Comparison of ENCODE assay signal across 10 cellular contexts in the genomic region with DNA sequence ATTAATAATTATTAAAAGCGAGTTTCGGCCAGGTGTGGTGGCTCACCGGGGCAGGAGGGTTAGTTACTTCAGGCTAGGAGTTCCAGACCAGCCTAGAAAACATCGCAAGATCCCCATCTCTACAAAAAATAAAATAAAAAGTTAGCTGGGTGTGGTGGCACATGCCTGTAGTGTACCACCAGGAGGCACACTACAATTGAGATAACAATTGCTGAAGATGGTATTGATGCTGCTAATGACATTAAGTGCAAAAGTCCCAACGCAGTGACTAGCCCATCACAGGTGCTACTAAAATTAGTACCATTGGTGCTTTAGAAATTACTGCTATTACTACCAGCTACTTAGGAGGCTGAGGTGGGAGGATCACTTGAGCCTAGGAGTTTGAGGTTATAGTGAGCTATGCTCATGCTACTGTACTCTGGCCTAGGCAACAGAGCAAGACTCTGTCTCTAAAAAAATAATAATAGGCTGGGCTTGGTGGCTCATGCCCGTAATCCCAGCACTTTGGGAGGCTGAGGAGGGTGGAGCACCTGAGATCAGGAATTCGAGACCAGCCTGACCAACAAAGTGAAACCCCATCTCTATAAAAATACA.
DNase-seq lines count a peak whose midpoint lies in the region; ATAC-seq and TF ChIP-seq lines count a peak whose summit lies in the region.
"Had no signal": no experiment of that assay in that cellular context is flagged by ENCODE, and none has a peak within 500 bp of the region (broad histone marks: within the 10 kb centered on the region; RNA-seq: fewer than 3 reads in every experiment).

No MANE protein-coding gene starts in this region.

- no peaks in the 10 kb centered on the region for H3K36me3 ChIP-seq in KMS-11 (ENCODE audit: insufficient read depth)
- H3K36me3 ChIP-seq in effector memory CD4-positive, alpha-beta T cell (ENCODE audit: control insufficient read depth, insufficient read depth, low read length) = no peaks in the 10 kb centered on the region

- ATAC-seq in HG03095 (IDR thresholded peaks at IDR 0.05; ENCODE audit: unreplicated experiment) (no peak), omental fat pad (ENCODE audit: low FRiP score) (no peak)

- no peak overlapping the region for H2AFZ ChIP-seq in KMS-11 (ENCODE audit: low read depth)

- no peak overlapping the region for H3K4me3 Mint-ChIP-seq in nephron progenitor cell

- H3K4me2 ChIP-seq in KMS-11 = no peak overlapping the region

- no peak overlapping the region for H3K27ac Mint-ChIP-seq in nephron progenitor cell

- no peaks in the 10 kb centered on the region for H4K20me1 ChIP-seq in KMS-11 (ENCODE audit: insufficient read depth)

- no peaks in the 10 kb centered on the region for H3K79me2 ChIP-seq in KMS-11 (ENCODE audit: insufficient read depth, low read depth)

- H3K9me3 ChIP-seq in effector memory CD4-positive, alpha-beta T cell (ENCODE audit: control insufficient read depth, low read length) = no peaks in the 10 kb centered on the region

- H3K4me1 ChIP-seq in KMS-11 (ENCODE audit: low read depth, poor library complexity, severe bottlenecking) = no peaks in the 10 kb centered on the region
- H3K4me1 ChIP-seq in effector memory CD4-positive, alpha-beta T cell (ENCODE audit: control insufficient read depth, insufficient read depth, low read length, poor library complexity, severe bottlenecking) = no peaks in the 10 kb centered on the region

- no peaks in the 10 kb centered on the region for H3K36me3 Mint-ChIP-seq in nephron progenitor cell (ENCODE audit: low read depth)

- no peak overlapping the region for H3K27ac ChIP-seq in KMS-11
- H3K27ac ChIP-seq in effector memory CD4-positive, alpha-beta T cell (ENCODE audit: insufficient read depth, low read length, poor library complexity, severe bottlenecking) = no peak overlapping the region

- TF ChIP-seq CTCF in GM10248 (IDR thresholded peaks at IDR 0.05; ENCODE audit: control extremely low read depth, extremely low read depth, low read depth, missing control alignments) = peak; percentile 2
- TF ChIP-seq CTCF in KMS-11 (conservative IDR thresholded peaks at IDR 0.05; ENCODE audit: low read depth, low read length) = peak; percentile 76
- TF ChIP-seq CTCF in cardiac fibroblast (IDR thresholded peaks at IDR 0.05; ENCODE audit: low read depth, low read length) = peak; percentile 42
- TF ChIP-seq CTCF in nephron progenitor cell (IDR thresholded peaks at IDR 0.05) = peak; percentile 43
- no peak for TF ChIP-seq CTCF in omental fat pad (IDR thresholded peaks at IDR 0.05)

- no peaks in the 10 kb centered on the region for H3K27me3 ChIP-seq in KMS-11 (ENCODE audit: insufficient read depth, low read depth)
- no peaks in the 10 kb centered on the region for H3K27me3 ChIP-seq in effector memory CD4-positive, alpha-beta T cell (replicated peaks; ENCODE audit: control insufficient read depth, insufficient read depth, low read length, poor library complexity, severe bottlenecking)

- CTCF ChIA-PET in GM10248 (lab: Yijun Ruan, JAX) = interaction anchor here (1.0 to 1.8 kb wide), 2 partner anchors 9 to 235 kb away, joined by 3 to 6 read pairs; no protein-coding TSS in a partner anchor

- POLR2A ChIA-PET in GM10248 (lab: Yijun Ruan, JAX) = no interaction called here

- H3K4me3 ChIP-seq in KMS-11 (IDR thresholded peaks at IDR 0.05; ENCODE audit: insufficient read depth, low read depth, low read length) (no peak overlapping the region), cardiac fibroblast (replicated peaks in 1 of 2; ENCODE audit: low read depth in 2 of 2, low read length in 2 of 2) (no peak overlapping the region)
- no peak overlapping the region for H3K4me3 ChIP-seq in effector memory CD4-positive, alpha-beta T cell (ENCODE audit: insufficient read depth, low read depth, low read length, poor library complexity, severe bottlenecking)

- no peaks in the 10 kb centered on the region for H3K9me3 Mint-ChIP-seq in nephron progenitor cell

- H3K4me1 Mint-ChIP-seq in nephron progenitor cell = peaks cover 6% of the 10 kb centered on the region

- H3K9ac ChIP-seq in KMS-11 = no peak overlapping the region

- H3K27me3 Mint-ChIP-seq in nephron progenitor cell (ENCODE audit: low read depth, poor library complexity) = no peaks in the 10 kb centered on the region

- no peak for DNase-seq in GM10248 (ENCODE audit: extremely low spot score)
- DNase-seq in cardiac fibroblast (ENCODE audit: low read depth in 2 of 2) = peak; percentile 22 to 45
- no peak for DNase-seq in nephron progenitor cell
- DNase-seq in omental fat pad (ENCODE audit: low spot score) = no peak
- no peak for DNase-seq in stimulated activated CD4-positive, alpha-beta T cell treated with anti-CD3 and anti-CD28 coated beads, Interleukin-4, amount 100 ng/mL, for 1 hour
- DNase-seq in effector memory CD4-positive, alpha-beta T cell = no peak
- DNase-seq: anterior cingulate cortex, mammary epithelial cell had no signal

Comparison
In these comparisons a context has a peak if more than half of its experiments do, and no peak if none do; other contexts are left out.
1. DNase-seq: peak in cardiac fibroblast (2 of 2); none in GM10248 (single experiment), nephron progenitor cell (single experiment), omental fat pad (single experiment), stimulated activated CD4-positive, alpha-beta T cell treated with anti-CD3 and anti-CD28 coated beads, Interleukin-4, amount 100 ng/mL, for 1 hour (single experiment) and effector memory CD4-positive, alpha-beta T cell (0 of 3).
2. CTCF ChIP-seq: peak in GM10248 (single experiment), KMS-11 (single experiment), cardiac fibroblast (single experiment) and nephron progenitor cell (single experiment); none in omental fat pad (0 of 3).